29 cellular contexts compared by ENCODE assay signal in genomic region chr22:20632518-20632917, GRCh38.
"Had no signal": no experiment of that assay in that cellular context is flagged by ENCODE, and none has a peak within 500 bp of the region (broad histone marks: within the 10 kb centered on the region; RNA-seq: fewer than 3 reads in every experiment).

No MANE protein-coding gene starts in this region.

- H3K9me3 ChIP-seq: esophagus squamous epithelium, gastroesophageal sphincter had no signal

- H3K27ac Mint-ChIP-seq: activated CD4-positive, alpha-beta memory T cell treated with anti-CD3 and anti-CD28 coated beads, Interleukin-2, amount 10 ng/mL, durations not matched to agents 7 days and 5 days; activated CD4-positive, alpha-beta T cell treated with anti-CD3 and anti-CD28 coated beads for 36 hours; activated CD4-positive, alpha-beta T cell treated with anti-CD3 and anti-CD28 coated beads, Interleukin-2, amount 10 ng/mL, durations not matched to agents 24 days and 14 days; activated naive CD8-positive, alpha-beta T cell; activated T-cell treated with anti-CD3 and anti-CD28 coated beads, Interleukin-2, amount 50 U/mL, for 24 hours; activated T-cell treated with anti-CD3 and anti-CD28 coated beads, Interleukin-2, amount 50 U/mL, for 72 hours had no signal

- H3K4me1 ChIP-seq: esophagus squamous epithelium, gastroesophageal sphincter had no signal

- DNase-seq: activated CD4-positive, alpha-beta memory T cell treated with anti-CD3 and anti-CD28 coated beads, Interleukin-2, amount 10 ng/mL, durations not matched to agents 7 days and 5 days; activated CD4-positive, alpha-beta T cell treated with anti-CD3 and anti-CD28 coated beads for 36 hours; activated CD4-positive, alpha-beta T cell treated with anti-CD3 and anti-CD28 coated beads, Interleukin-2, amount 10 ng/mL, durations not matched to agents 24 days and 14 days; activated CD4-positive, alpha-beta T cell treated with anti-CD3 and anti-CD28 coated beads, Interleukin-2, amount 50 U/mL, for 4 hours; activated CD4-positive, CD25-positive, alpha-beta regulatory T cell; activated CD4-positive, CD25-positive, alpha-beta regulatory T cell treated with anti-CD3 and anti-CD28 coated beads, Interleukin-2, amount 50 U/mL, for 72 hours; activated CD8-positive, alpha-beta memory T cell treated with anti-CD3 and anti-CD28 coated beads, Interleukin-2, amount 50 U/mL, for 48 hours; activated gamma-delta T cell; activated naive CD4-positive, alpha-beta T cell treated with anti-CD3 and anti-CD28 coated beads, Interleukin-2, amount 50 U/mL, for 16 hours; activated naive CD4-positive, alpha-beta T cell treated with Interleukin-2 at 50 U/mL for 16 hours; activated T-cell treated with anti-CD3 and anti-CD28 coated beads for 4 hours; activated T-cell treated with anti-CD3 and anti-CD28 coated beads, Interleukin-2, amount 50 U/mL, for 24 hours; activated T-cell treated with anti-CD3 and anti-CD28 coated beads, Interleukin-2, amount 50 U/mL, for 72 hours; amniotic stem cell; anterior cingulate cortex; caudate nucleus; cortex of kidney; dermis blood vessel endothelial cell; effector CD8-positive, alpha-beta T cell; esophagus squamous epithelium; foreskin melanocyte; T-helper 2 cell had no signal

- H3K36me3 Mint-ChIP-seq: activated naive CD8-positive, alpha-beta T cell had no signal

- H3K4me3 Mint-ChIP-seq: activated CD4-positive, alpha-beta memory T cell treated with anti-CD3 and anti-CD28 coated beads, Interleukin-2, amount 10 ng/mL, durations not matched to agents 7 days and 5 days; activated CD4-positive, alpha-beta T cell treated with anti-CD3 and anti-CD28 coated beads for 36 hours; activated CD4-positive, alpha-beta T cell treated with anti-CD3 and anti-CD28 coated beads, Interleukin-2, amount 10 ng/mL, durations not matched to agents 24 days and 14 days; activated naive CD8-positive, alpha-beta T cell; activated T-cell treated with anti-CD3 and anti-CD28 coated beads, Interleukin-2, amount 50 U/mL, for 24 hours; activated T-cell treated with anti-CD3 and anti-CD28 coated beads, Interleukin-2, amount 50 U/mL, for 72 hours had no signal

- H3K27ac ChIP-seq: epithelial cell of prostate, esophagus squamous epithelium, gastroesophageal sphincter had no signal

- H3K27me3 Mint-ChIP-seq: activated CD4-positive, alpha-beta T cell treated with anti-CD3 and anti-CD28 coated beads for 36 hours had no signal

- H3K4me1 Mint-ChIP-seq: activated CD4-positive, alpha-beta T cell treated with anti-CD3 and anti-CD28 coated beads for 36 hours; activated CD4-positive, alpha-beta T cell treated with anti-CD3 and anti-CD28 coated beads, Interleukin-2, amount 10 ng/mL, durations not matched to agents 24 days and 14 days had no signal

- H3K9me3 Mint-ChIP-seq: activated CD4-positive, alpha-beta memory T cell treated with anti-CD3 and anti-CD28 coated beads, Interleukin-2, amount 10 ng/mL, durations not matched to agents 7 days and 5 days; activated CD4-positive, alpha-beta T cell treated with anti-CD3 and anti-CD28 coated beads, Interleukin-2, amount 10 ng/mL, durations not matched to agents 24 days and 14 days; activated T-cell treated with anti-CD3 and anti-CD28 coated beads, Interleukin-2, amount 50 U/mL, for 24 hours; activated T-cell treated with anti-CD3 and anti-CD28 coated beads, Interleukin-2, amount 50 U/mL, for 72 hours had no signal

- H3K4me3 ChIP-seq: esophagus squamous epithelium, gastroesophageal sphincter had no signal

- FAIRE-seq: astrocyte, colon, endometrium, endothelial cell of umbilical vein had no signal

- H3K36me3 ChIP-seq: esophagus squamous epithelium, gastroesophageal sphincter had no signal
